ENCODE assay signal across 31 cellular contexts in genomic region chr6:97689078-97689754, GRCh38.
"Had no signal": no experiment of that assay in that cellular context is flagged by ENCODE, and none has a peak within 500 bp of the region (broad histone marks: within the 10 kb centered on the region; RNA-seq: fewer than 3 reads in every experiment).

No MANE protein-coding gene starts in this region.

- H3K27me3 Mint-ChIP-seq: stimulated activated memory B cell treated with anti-CD40 and anti-IgM and Interleukin-4, amounts not matched to agents 10 μg/mL and 1 μg/mL and 100 μg/mL, for 72 hours had no signal

- DNase-seq: activated CD4-positive, alpha-beta T cell treated with anti-CD3 and anti-CD28 coated beads for 4 hours; activated CD4-positive, alpha-beta T cell treated with anti-CD3 and anti-CD28 coated beads, Interleukin-2, amount 50 U/mL, for 4 hours; activated naive CD4-positive, alpha-beta T cell; activated T-cell treated with anti-CD3 and anti-CD28 coated beads for 4 hours; activated T-cell treated with anti-CD3 and anti-CD28 coated beads, Interleukin-2, amount 50 U/mL, for 72 hours; central memory CD4-positive, alpha-beta T cell; foreskin fibroblast; head of caudate nucleus; hippocampal formation; left lung; lower lobe of right lung; mesenchymal stem cell; mucosa of descending colon; pancreas; retina; sigmoid colon; small intestine; stimulated activated CD4-positive, alpha-beta T cell treated with anti-CD3 and anti-CD28 coated beads, Interleukin-1b, Interleukin-23, amount 100 ng/mL, for 48 hours; stimulated activated CD4-positive, alpha-beta T cell treated with anti-CD3 and anti-CD28 coated beads, Interleukin-4, amount 100 ng/mL, for 4 hours; stimulated activated CD8-positive, alpha-beta memory T cell treated with anti-CD3 and anti-CD28 coated beads, Interleukin-4, amount 100 ng/mL, for 48 hours; stomach; thyroid gland; upper lobe of left lung had no signal

- H3K4me3 ChIP-seq: breast epithelium, left lung, lower lobe of right lung, mucosa of descending colon, pancreas, prostate gland, sigmoid colon, stomach, thyroid gland, upper lobe of left lung had no signal

- ATAC-seq: activated naive CD4-positive, alpha-beta T cell treated with anti-CD3 and anti-CD28 coated beads, Interleukin-2, amount 50 U/mL, for 72 hours; activated T-cell treated with anti-CD3 and anti-CD28 coated beads, Interleukin-2, amount 50 U/mL, for 72 hours; esophagus mucosa; left lung; lower lobe of right lung; mucosa of descending colon; pancreas; stimulated activated memory B cell treated with anti-CD40 and anti-IgM and Interleukin-4, amounts not matched to agents 10 μg/mL and 1 μg/mL and 100 μg/mL, for 72 hours had no signal

- H3K9me3 Mint-ChIP-seq: activated naive CD4-positive, alpha-beta T cell treated with anti-CD3 and anti-CD28 coated beads, Interleukin-2, amount 50 U/mL, for 72 hours; nephron; stimulated activated memory B cell treated with anti-CD40 and anti-IgM and Interleukin-4, amounts not matched to agents 10 μg/mL and 1 μg/mL and 100 μg/mL, for 72 hours; T-helper 2 cell treated with Interferon-gamma antibody and Interleukin-4, amounts not matched to agents 5 μg/mL and 100 μg/mL, for 36 hours had no signal

- H3K9me3 ChIP-seq: breast epithelium, left lung, lower lobe of right lung, mucosa of descending colon, pancreas, prostate gland, sigmoid colon, stomach, thyroid gland, upper lobe of left lung had no signal

- H3K4me3 Mint-ChIP-seq: activated T-cell treated with anti-CD3 and anti-CD28 coated beads, Interleukin-2, amount 50 U/mL, for 72 hours; nephron; stimulated activated memory B cell treated with anti-CD40 and anti-IgM and Interleukin-4, amounts not matched to agents 10 μg/mL and 1 μg/mL and 100 μg/mL, for 72 hours; T-helper 2 cell treated with Interferon-gamma antibody and Interleukin-4, amounts not matched to agents 5 μg/mL and 100 μg/mL, for 36 hours had no signal

- H3K4me1 ChIP-seq: breast epithelium, left lung, lower lobe of right lung, pancreas, prostate gland, sigmoid colon, stomach, thyroid gland, upper lobe of left lung had no signal

- FAIRE-seq: islet of Langerhans, pancreas had no signal

- H3K36me3 Mint-ChIP-seq: activated naive CD4-positive, alpha-beta T cell treated with anti-CD3 and anti-CD28 coated beads, Interleukin-2, amount 50 U/mL, for 72 hours; stimulated activated memory B cell treated with anti-CD40 and anti-IgM and Interleukin-4, amounts not matched to agents 10 μg/mL and 1 μg/mL and 100 μg/mL, for 72 hours had no signal

- H3K27ac Mint-ChIP-seq: activated naive CD4-positive, alpha-beta T cell treated with anti-CD3 and anti-CD28 coated beads, Interleukin-2, amount 50 U/mL, for 72 hours; activated T-cell treated with anti-CD3 and anti-CD28 coated beads, Interleukin-2, amount 50 U/mL, for 72 hours; nephron; stimulated activated memory B cell treated with anti-CD40 and anti-IgM and Interleukin-4, amounts not matched to agents 10 μg/mL and 1 μg/mL and 100 μg/mL, for 72 hours; T-helper 2 cell treated with Interferon-gamma antibody and Interleukin-4, amounts not matched to agents 5 μg/mL and 100 μg/mL, for 36 hours had no signal

- H3K4me1 Mint-ChIP-seq: nephron; stimulated activated memory B cell treated with anti-CD40 and anti-IgM and Interleukin-4, amounts not matched to agents 10 μg/mL and 1 μg/mL and 100 μg/mL, for 72 hours had no signal

- H3K27ac ChIP-seq: breast epithelium, left lung, lower lobe of right lung, pancreas, prostate gland, sigmoid colon, stomach, thyroid gland, upper lobe of left lung had no signal

- H3K36me3 ChIP-seq: breast epithelium, left lung, lower lobe of right lung, pancreas, prostate gland, sigmoid colon, stomach, thyroid gland, upper lobe of left lung had no signal

- H3K27me3 ChIP-seq: breast epithelium, left lung, pancreas, sigmoid colon, stomach, thyroid gland, upper lobe of left lung had no signal
